Comparison of ENCODE assay signal across 11 cellular contexts in genomic region chr10:13839430-13839986, GRCh38.
DNase-seq lines count a peak whose midpoint lies in the region; ATAC-seq and TF ChIP-seq lines count a peak whose summit lies in the region.
"Had no signal": no experiment of that assay in that cellular context is flagged by ENCODE, and none has a peak within 500 bp of the region (broad histone marks: within the 10 kb centered on the region; RNA-seq: fewer than 3 reads in every experiment).

No MANE protein-coding gene starts in this region.

- H3K27ac ChIP-seq in hepatocyte: no peak overlapping the region
- H3K27ac ChIP-seq in subcutaneous abdominal adipose tissue (ENCODE audit: low read depth, low read length): peak overlapping the region; percentile 75

- ATAC-seq in HG03280 (IDR thresholded peaks at IDR 0.05; ENCODE audit: unreplicated experiment) (no peak), GM18858 (IDR thresholded peaks at IDR 0.05; ENCODE audit: unreplicated experiment) (no peak), GM21447 (IDR thresholded peaks at IDR 0.05; ENCODE audit: unreplicated experiment) (no peak)

- H3K4me2 ChIP-seq in hepatocyte: no peak overlapping the region

- H4K20me1 ChIP-seq in hepatocyte (ENCODE audit: insufficient read depth, poor library complexity, severe bottlenecking): no peaks in the 10 kb centered on the region

- no peaks in the 10 kb centered on the region for H3K9me2 ChIP-seq in hepatocyte (replicated peaks; ENCODE audit: insufficient read depth)

- TF ChIP-seq CTCF in hepatocyte (IDR thresholded peaks at IDR 0.05; ENCODE audit: poor library complexity): no peak

- H3K9me3 ChIP-seq in hepatocyte (ENCODE audit: low read depth) (no peaks in the 10 kb centered on the region), subcutaneous abdominal adipose tissue (ENCODE audit: control insufficient read depth in 5 of 5, low read length in 5 of 5) (no peaks in the 10 kb centered on the region)

- peak; percentile 34 for DNase-seq in HK-2 (ENCODE audit: unreplicated experiment)
- peak; percentile 83 for DNase-seq in brain pericyte (ENCODE audit: low read depth, low spot score)
- peak; percentile 50 for DNase-seq in hepatocyte (ENCODE audit: low spot score)
- DNase-seq in Kasumi-1 (lab: John Stamatoyannopoulos, UW): no peak
- DNase-seq: activated CD4-positive, CD25-positive, alpha-beta regulatory T cell; activated effector memory CD4-positive, alpha-beta T cell treated with Interleukin-2 at 50 U/mL for 16 hours; effector memory CD4-positive, alpha-beta T cell had no signal

- H3K4me3 ChIP-seq in hepatocyte (no peak overlapping the region), subcutaneous abdominal adipose tissue (ENCODE audit: low read depth in 1 of 5, low read length in 5 of 5) (peak overlapping the region in 1 of 5 donors; percentile 9)

- no peaks in the 10 kb centered on the region for H3K4me1 ChIP-seq in hepatocyte (ENCODE audit: insufficient read depth)
- H3K4me1 ChIP-seq in subcutaneous abdominal adipose tissue (ENCODE audit: control insufficient read depth in 5 of 5, insufficient read depth in 5 of 5, low read length in 5 of 5): peaks cover 26 to 82% (median 67%) of the 10 kb centered on the region in 5 donors

- no peak overlapping the region for H3K9ac ChIP-seq in subcutaneous abdominal adipose tissue (ENCODE audit: low read length in 5 of 5)

- WGBS in hepatocyte (ENCODE audit: low lambda C conversion rate, missing lambda C conversion rate): 69% methylated on average over 9 of the region's 9 CpGs

- H3K36me3 ChIP-seq in hepatocyte (replicated peaks; ENCODE audit: insufficient read depth, low read depth) (no peaks in the 10 kb centered on the region), subcutaneous abdominal adipose tissue (ENCODE audit: control insufficient read depth in 5 of 5, insufficient read depth in 5 of 5, low read length in 5 of 5) (peaks cover 0 to 3% (median 0%) of the 10 kb centered on the region in 5 donors)

- no peak overlapping the region for H2AFZ ChIP-seq in hepatocyte

- H3K79me2 ChIP-seq in hepatocyte: no peaks in the 10 kb centered on the region

- no peaks in the 10 kb centered on the region for H3K27me3 ChIP-seq in hepatocyte
- H3K27me3 ChIP-seq in subcutaneous abdominal adipose tissue (ENCODE audit: control insufficient read depth in 5 of 5, insufficient read depth in 4 of 5, low read length in 5 of 5): no peaks in the 10 kb centered on the region

Comparison
In these comparisons a context has a peak if more than half of its experiments do, and no peak if none do; other contexts are left out.
1. DNase-seq: peak in HK-2 (single experiment), brain pericyte (single experiment) and hepatocyte (single experiment); none in Kasumi-1 (0 of 2).